ENCODE assay signal across 8 cellular contexts in genomic region chr6:116615937-116616756, GRCh38. TPM values are rescaled to one million over a fixed set of nuclear protein-coding genes. Genes with fewer than 3 reads are reported as not detected.
DNase-seq lines count a peak whose midpoint lies in the region; ATAC-seq and TF ChIP-seq lines count a peak whose summit lies in the region.

TSS of gene RSPH4A (plus strand) at chr6:116616479. CDS start at chr6:116616624, 145 bp downstream.

- no peaks in the 10 kb centered on the region for H3K9me3 ChIP-seq in BLaER1 treated with 17β-estradiol and CSF1 and Interleukin-3, amounts not matched to agents 10 nM and 100 nM (replicated peaks in 1 of 11)
- no peaks in the 10 kb centered on the region for H3K9me3 ChIP-seq in effector memory CD4-positive, alpha-beta T cell (ENCODE audit: control insufficient read depth, low read length)
- H3K9me3 ChIP-seq in lung (ENCODE audit: control insufficient read depth in 2 of 2, insufficient read depth in 1 of 2, low read length in 1 of 2): no peaks in the 10 kb centered on the region

- WGBS in lung, 2 donors: 0% methylated on average over 30 of the region's 30 CpGs

- H3K27ac Mint-ChIP-seq in activated CD8-positive, alpha-beta T cell treated with anti-CD3 and anti-CD28 coated beads for 36 hours: no peak within 1 kb of the TSS

- H3K4me3 ChIP-seq in BLaER1 treated with 17β-estradiol and CSF1 and Interleukin-3, amounts not matched to agents 10 nM and 100 nM: peak within 1 kb of the TSS; percentile 47 to 70 (median 60)
- H3K4me3 ChIP-seq in effector memory CD4-positive, alpha-beta T cell (ENCODE audit: insufficient read depth, low read depth, low read length, poor library complexity, severe bottlenecking): peak within 1 kb of the TSS; percentile 65
- peak within 1 kb of the TSS; percentile 56 for H3K4me3 ChIP-seq in lung

- H3K36me3 Mint-ChIP-seq in activated CD8-positive, alpha-beta T cell treated with anti-CD3 and anti-CD28 coated beads for 36 hours (ENCODE audit: low read depth): no peaks in the 10 kb centered on the region

- peaks cover 16% of the 10 kb centered on the region for H3K4me1 Mint-ChIP-seq in activated CD8-positive, alpha-beta T cell treated with anti-CD3 and anti-CD28 coated beads for 36 hours (ENCODE audit: low read depth)

- H3K36me3 ChIP-seq in BLaER1 treated with 17β-estradiol and CSF1 and Interleukin-3, amounts not matched to agents 10 nM and 100 nM: no peaks in the 10 kb centered on the region
- H3K36me3 ChIP-seq in effector memory CD4-positive, alpha-beta T cell (ENCODE audit: control insufficient read depth, insufficient read depth, low read length): no peaks in the 10 kb centered on the region
- no peaks in the 10 kb centered on the region for H3K36me3 ChIP-seq in lung (ENCODE audit: control insufficient read depth in 2 of 2, insufficient read depth in 2 of 2, low read length in 2 of 2)

- no peak for TF ChIP-seq CTCF in activated CD8-positive, alpha-beta T cell treated with anti-CD3 and anti-CD28 coated beads for 36 hours (IDR thresholded peaks at IDR 0.05)
- TF ChIP-seq CTCF in lung (IDR thresholded peaks at IDR 0.05; ENCODE audit: control extremely low read depth, extremely low read depth): no peak

- peaks cover 5 to 15% (median 12%) of the 10 kb centered on the region in 10 experiments; a peak in 17 of 20 replicates for H3K4me1 ChIP-seq in BLaER1 treated with 17β-estradiol and CSF1 and Interleukin-3, amounts not matched to agents 10 nM and 100 nM
- H3K4me1 ChIP-seq in effector memory CD4-positive, alpha-beta T cell (ENCODE audit: control insufficient read depth, insufficient read depth, low read length, poor library complexity, severe bottlenecking): peaks cover 4% of the 10 kb centered on the region
- H3K4me1 ChIP-seq in lung (ENCODE audit: control insufficient read depth in 2 of 2, insufficient read depth in 2 of 2, low read length in 2 of 2): no peaks in the 10 kb centered on the region

- ATAC-seq in GM19438 (IDR thresholded peaks at IDR 0.05; ENCODE audit: low read depth, unreplicated experiment) (peak; percentile 100), HG03565 (IDR thresholded peaks at IDR 0.05; ENCODE audit: unreplicated experiment) (peak; percentile 99), lung (ENCODE audit: insufficient read depth, low FRiP score) (peak; percentile 98)
- ATAC-seq in activated CD8-positive, alpha-beta T cell treated with anti-CD3 and anti-CD28 coated beads for 36 hours: peak; percentile 99

- peaks cover 0 to 12% (median 7%) of the 10 kb centered on the region in 11 experiments; a peak in 12 of 22 replicates for H3K27me3 ChIP-seq in BLaER1 treated with 17β-estradiol and CSF1 and Interleukin-3, amounts not matched to agents 10 nM and 100 nM
- no peaks in the 10 kb centered on the region for H3K27me3 ChIP-seq in effector memory CD4-positive, alpha-beta T cell (replicated peaks; ENCODE audit: control insufficient read depth, insufficient read depth, low read length, poor library complexity, severe bottlenecking)
- no peaks in the 10 kb centered on the region for H3K27me3 ChIP-seq in lung (ENCODE audit: control insufficient read depth, insufficient read depth)

- no peaks in the 10 kb centered on the region for H3K9me3 Mint-ChIP-seq in activated CD8-positive, alpha-beta T cell treated with anti-CD3 and anti-CD28 coated beads for 36 hours

- H4K20me1 ChIP-seq in BLaER1 treated with 17β-estradiol and CSF1 and Interleukin-3, amounts not matched to agents 10 nM and 100 nM: no peaks in the 10 kb centered on the region

- peak within 1 kb of the TSS; percentile 71 to 92 (median 85) for H3K4me2 ChIP-seq in BLaER1 treated with 17β-estradiol and CSF1 and Interleukin-3, amounts not matched to agents 10 nM and 100 nM

- peak within 1 kb of the TSS; percentile 29 to 65 (median 53); a peak in 20 of 22 replicates for H3K9ac ChIP-seq in BLaER1 treated with 17β-estradiol and CSF1 and Interleukin-3, amounts not matched to agents 10 nM and 100 nM

- H3K27me3 Mint-ChIP-seq in activated CD8-positive, alpha-beta T cell treated with anti-CD3 and anti-CD28 coated beads for 36 hours: peaks cover 13% of the 10 kb centered on the region

- intact Hi-C loops in activated CD8-positive, alpha-beta T cell treated with anti-CD3 and anti-CD28 coated beads for 36 hours (cut with micrococcal nuclease): no loop called here

- POLR2A ChIA-PET in activated CD8-positive, alpha-beta T cell treated with anti-CD3 and anti-CD28 coated beads for 36 hours (lab: Charles Lee): interaction anchor here (1.5 kb wide), 1 partner anchor 52 kb away, joined by 5 read pairs; the partner anchor contains the start of gene ZUP1

- peak within 1 kb of the TSS in 2 of 11 experiments; percentile 9 to 61; a peak in 3 of 22 replicates for H3K27ac ChIP-seq in BLaER1 treated with 17β-estradiol and CSF1 and Interleukin-3, amounts not matched to agents 10 nM and 100 nM
- H3K27ac ChIP-seq in effector memory CD4-positive, alpha-beta T cell (ENCODE audit: insufficient read depth, low read length, poor library complexity, severe bottlenecking): peak within 1 kb of the TSS; percentile 27
- peak within 1 kb of the TSS in 1 of 2 donors; percentile 73 for H3K27ac ChIP-seq in lung (ENCODE audit: low read depth in 1 of 2, low read length in 1 of 2)

- CTCF ChIA-PET in activated CD8-positive, alpha-beta T cell treated with anti-CD3 and anti-CD28 coated beads for 36 hours (lab: Charles Lee): interaction anchor here (0.6 to 1.5 kb wide), 4 partner anchors 9 to 98 kb away, joined by 3 to 5 read pairs (median 3); no protein-coding TSS in a partner anchor

- DNase-seq in NCI-H748 (lab: John Stamatoyannopoulos, UW; ENCODE audit: unreplicated experiment) (peak; percentile 97), lung (ENCODE audit: low spot score) (peak; percentile 91)
- peak; percentile 87 for DNase-seq in activated CD8-positive, alpha-beta T cell treated with anti-CD3 and anti-CD28 coated beads for 36 hours
- peak; percentile 27 to 50 (median 44) for DNase-seq in effector memory CD4-positive, alpha-beta T cell
- peak; percentile 33 to 63 (median 50) for DNase-seq in stimulated activated CD4-positive, alpha-beta T cell treated with anti-CD3 and anti-CD28 coated beads, TNF-alpha, amount 100 ng/mL, for 24 hours (ENCODE audit: low read depth in 3 of 3)

- H3K4me3 Mint-ChIP-seq in activated CD8-positive, alpha-beta T cell treated with anti-CD3 and anti-CD28 coated beads for 36 hours: peak within 1 kb of the TSS; percentile 91

RNA-seq across cellular contexts. Expression of gene RSPH4A, which starts in this region (rescaled TPM):
- under 1 TPM in 1 of 2 experiments, not detected in 1; 0.11 TPM for total RNA-seq in activated CD8-positive, alpha-beta T cell treated with anti-CD3 and anti-CD28 coated beads for 36 hours
- total RNA-seq in lung: 10 to 100 TPM; 20.6 to 46.1 TPM
- polyA plus RNA-seq in lung: 1 to 10 TPM; 5.4 to 9.0 TPM

Comparison
In these comparisons a context has a peak if more than half of its experiments do, and no peak if none do; other contexts are left out.
1. RNA of gene RSPH4A (total RNA-seq): 20.6 to 46.1 TPM in lung; 0.11 TPM in activated CD8-positive, alpha-beta T cell treated with anti-CD3 and anti-CD28 coated beads for 36 hours; every median in the first group is over 10 times any median in the second.
2. Peak in DNase-seq and ATAC-seq in activated CD8-positive, alpha-beta T cell treated with anti-CD3 and anti-CD28 coated beads for 36 hours; RNA of the gene not detected or under 1 TPM.
3. DNase-seq: peak in every context shown above with its lines; median percentile 97 in NCI-H748; 91 in lung; 87 in activated CD8-positive, alpha-beta T cell treated with anti-CD3 and anti-CD28 coated beads for 36 hours; 50 in stimulated activated CD4-positive, alpha-beta T cell treated with anti-CD3 and anti-CD28 coated beads, TNF-alpha, amount 100 ng/mL, for 24 hours; 44 in effector memory CD4-positive, alpha-beta T cell.
4. Peak in every context shown above with its lines, with median percentiles within 50 percentile points of each other: H3K4me3 ChIP-seq and ATAC-seq.